ENCODE assay signal across 26 cellular contexts in the genomic region with DNA sequence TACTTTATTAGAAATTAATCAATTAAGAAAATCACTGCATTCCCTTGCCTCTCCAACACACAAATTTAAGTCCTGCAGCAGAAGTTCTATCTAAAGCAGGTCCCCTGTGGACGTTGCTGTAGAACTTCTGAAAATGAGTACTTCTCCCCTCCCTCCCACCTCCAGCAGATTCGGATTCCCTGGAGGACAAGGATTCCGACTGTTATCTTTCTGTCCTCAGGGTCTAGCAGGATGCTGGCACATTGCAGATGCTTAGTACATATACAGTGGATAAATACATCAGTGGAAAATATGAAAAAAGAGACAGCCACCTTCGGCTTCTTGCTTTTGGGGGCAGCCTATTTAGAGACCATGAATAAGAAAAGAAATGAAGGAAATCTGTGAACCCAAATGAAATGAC. TPM values are rescaled to one million over a fixed set of nuclear protein-coding genes. Genes with fewer than 3 reads are reported as not detected.
"Had no signal": no experiment of that assay in that cellular context is flagged by ENCODE, and none has a peak within 500 bp of the region (broad histone marks: within the 10 kb centered on the region; RNA-seq: fewer than 3 reads in every experiment).

No MANE protein-coding gene starts in this region.

- H3K4me3 Mint-ChIP-seq: activated CD8-positive, alpha-beta T cell treated with anti-CD3 and anti-CD28 coated beads, Interleukin-2, amount 10 ng/mL, durations not matched to agents 7 days and 5 days; activated naive CD4-positive, alpha-beta T cell treated with anti-CD3 and anti-CD28 coated beads for 36 hours; activated naive CD8-positive, alpha-beta T cell; activated T-helper 17 cell treated with anti-CD3 and anti-CD28 coated beads, Interleukin-2, amount 50 U/mL, for 72 hours had no signal

- H3K4me3 ChIP-seq: SK-N-MC had no signal

- H3K27ac ChIP-seq: KMS-11, SK-N-MC had no signal

- ATAC-seq: activated CD8-positive, alpha-beta T cell treated with anti-CD3 and anti-CD28 coated beads, Interleukin-2, amount 10 ng/mL, durations not matched to agents 7 days and 5 days; activated T-helper 17 cell treated with anti-CD3 and anti-CD28 coated beads, Interleukin-2, amount 50 U/mL, for 72 hours; Right ventricle myocardium inferior had no signal

- H3K27me3 Mint-ChIP-seq: activated naive CD8-positive, alpha-beta T cell had no signal

- H3K4me1 Mint-ChIP-seq: activated T-helper 17 cell treated with anti-CD3 and anti-CD28 coated beads, Interleukin-2, amount 50 U/mL, for 72 hours had no signal

- H3K27ac Mint-ChIP-seq: activated CD8-positive, alpha-beta T cell treated with anti-CD3 and anti-CD28 coated beads, Interleukin-2, amount 10 ng/mL, durations not matched to agents 7 days and 5 days; activated naive CD4-positive, alpha-beta T cell treated with anti-CD3 and anti-CD28 coated beads for 36 hours; activated naive CD8-positive, alpha-beta T cell; activated T-helper 17 cell treated with anti-CD3 and anti-CD28 coated beads, Interleukin-2, amount 50 U/mL, for 72 hours had no signal

- H3K9me3 Mint-ChIP-seq: activated naive CD4-positive, alpha-beta T cell treated with anti-CD3 and anti-CD28 coated beads for 36 hours; activated T-helper 17 cell treated with anti-CD3 and anti-CD28 coated beads, Interleukin-2, amount 50 U/mL, for 72 hours had no signal

- DNase-seq: activated CD4-positive, alpha-beta T cell treated with anti-CD3 and anti-CD28 coated beads for 48 hours; activated CD4-positive, alpha-beta T cell treated with anti-CD3 and anti-CD28 coated beads, Interleukin-2, amount 50 U/mL, for 4 hours; activated CD4-positive, CD25-positive, alpha-beta regulatory T cell treated with anti-CD3 and anti-CD28 coated beads, Interleukin-2, amount 50 U/mL, for 72 hours; activated CD8-positive, alpha-beta T cell treated with anti-CD3 and anti-CD28 coated beads, Interleukin-2, amount 10 ng/mL, durations not matched to agents 7 days and 5 days; activated gamma-delta T cell; activated naive CD4-positive, alpha-beta T cell treated with anti-CD3 and anti-CD28 coated beads for 36 hours; activated T-cell treated with anti-CD3 and anti-CD28 coated beads, Interleukin-2, amount 50 U/mL, for 48 hours; amygdala; MV-4-11; NCI-H1092 treated with DMSO at 0.1 percent for 48 hours; NCI-H1417 treated with DMSO at 0.1 percent for 48 hours; NCI-H1694; NCI-H2029; NCI-H2107; NCI-H345; NCI-H510A; NCI-H526 treated with DMSO at 0.1 percent for 48 hours; NCI-H82; RPMI8226; T-helper 1 cell had no signal

- H3K4me2 ChIP-seq: KMS-11 had no signal

- H3K9ac ChIP-seq: KMS-11 had no signal

RNA-seq across cellular contexts. Expression of gene NTN1, which starts 32.1 kb away (rescaled TPM):
- total RNA-seq: activated CD8-positive, alpha-beta T cell treated with anti-CD3 and anti-CD28 coated beads, Interleukin-2, amount 10 ng/mL, durations not matched to agents 7 days and 5 days; OCI-LY7 had no signal
